Comparison of ENCODE assay signal across 11 cellular contexts in genomic region chr21:33212159-33212851, GRCh38. TPM values are rescaled to one million over a fixed set of nuclear protein-coding genes. Genes with fewer than 3 reads are reported as not detected.
DNase-seq lines count a peak whose midpoint lies in the region; ATAC-seq and TF ChIP-seq lines count a peak whose summit lies in the region.
"Had no signal": no experiment of that assay in that cellular context is flagged by ENCODE, and none has a peak within 500 bp of the region (broad histone marks: within the 10 kb centered on the region; RNA-seq: fewer than 3 reads in every experiment).

No MANE protein-coding gene starts in this region.

- intact Hi-C loops in OCI-LY7 (cut with micrococcal nuclease; ENCODE audit: unreplicated experiment) = no loop called here

- H3K36me3 ChIP-seq in OCI-LY7 (ENCODE audit: insufficient read depth, low read length) (no peaks in the 10 kb centered on the region; the same call in 1 of the 2 replicates), neuronal stem cell (replicated peaks in 1 of 2; ENCODE audit: control insufficient read depth in 2 of 2, insufficient read depth in 2 of 2, low read length in 2 of 2) (no peaks in the 10 kb centered on the region)

- H3K9ac ChIP-seq in neuronal stem cell (ENCODE audit: low read depth, low read length, poor library complexity) = no peak overlapping the region

- no peaks in the 10 kb centered on the region for H3K27me3 ChIP-seq in neuronal stem cell (ENCODE audit: control insufficient read depth in 3 of 3, insufficient read depth in 3 of 3, low read depth in 1 of 3, low read length in 3 of 3)

- no peaks in the 10 kb centered on the region for H3K79me1 ChIP-seq in neuronal stem cell (ENCODE audit: low read depth, low read length)

- CTCF ChIA-PET in OCI-LY7 (lab: Charles Lee; ENCODE audit: unreplicated experiment) = no interaction called here

- H2BK120ac ChIP-seq in neuronal stem cell (ENCODE audit: low read depth, low read length) = no peak overlapping the region

- POLR2A ChIA-PET in OCI-LY7 (lab: Charles Lee) = interaction anchor here (0.6 to 1.5 kb wide), 4 partner anchors 9 to 96 kb away, joined by 3 to 4 read pairs (median 3); partner anchors contain the start of gene IL10RB

- no peak overlapping the region for H3K18ac ChIP-seq in neuronal stem cell (ENCODE audit: low read length)

- H3K23ac ChIP-seq in neuronal stem cell (ENCODE audit: low read depth, low read length, poor library complexity) = no peak overlapping the region

- H3K9me3 ChIP-seq in OCI-LY7 (ENCODE audit: low read length) = peaks cover 18% of the 10 kb centered on the region
- H3K9me3 ChIP-seq in neuronal stem cell (replicated peaks in 1 of 2; ENCODE audit: control insufficient read depth in 2 of 2, insufficient read depth in 1 of 2, low read depth in 1 of 2, low read length in 2 of 2) = peaks cover 5 to 7% of the 10 kb centered on the region in 2 donors
- H3K9me3 ChIP-seq: mucosa of descending colon had no signal

- H4K91ac ChIP-seq in neuronal stem cell (ENCODE audit: low read depth, low read length, poor library complexity) = no peak overlapping the region

- H3K9me2 ChIP-seq in OCI-LY7 (ENCODE audit: insufficient read depth, low read length) = no peaks in the 10 kb centered on the region

- H3K27ac Mint-ChIP-seq in endothelial cell (ENCODE audit: unreplicated experiment) = peak overlapping the region; percentile 14

- no TSS peak for BruUV-seq in OCI-LY7 (replicated peaks; lab: Mats Ljungman, UMichigan)

- H3K36me3 Mint-ChIP-seq in endothelial cell (ENCODE audit: low read depth, unreplicated experiment) = peaks cover 3% of the 10 kb centered on the region

- no peak overlapping the region for H3K14ac ChIP-seq in neuronal stem cell (ENCODE audit: low read length)

- H3K4me1 ChIP-seq in OCI-LY7 (ENCODE audit: insufficient read depth, low read length, poor library complexity, severe bottlenecking) (peaks cover 79% of the 10 kb centered on the region), neuronal stem cell (ENCODE audit: control insufficient read depth in 2 of 2, insufficient read depth in 1 of 2, low read depth in 1 of 2, low read length in 2 of 2) (peaks cover 0 to 9% of the 10 kb centered on the region in 2 donors)

- no peak overlapping the region for H2BK15ac ChIP-seq in neuronal stem cell (ENCODE audit: low read length)

- TF ChIP-seq CTCF in GM12865 (IDR thresholded peaks at IDR 0.05; ENCODE audit: insufficient read depth, low read depth, low read length, missing control alignments) (no peak), OCI-LY7 (conservative IDR thresholded peaks at IDR 0.05; ENCODE audit: low read length) (no peak; the same call in 1 of the 2 replicates), endothelial cell (IDR thresholded peaks at IDR 0.05; ENCODE audit: unreplicated experiment) (no peak)

- peak overlapping the region; percentile 7 for H2AK5ac ChIP-seq in neuronal stem cell (ENCODE audit: low read depth, low read length)

- no peak overlapping the region for H2BK5ac ChIP-seq in neuronal stem cell (ENCODE audit: low read length)

- no peak overlapping the region for H2BK12ac ChIP-seq in neuronal stem cell (ENCODE audit: low read length)

- no peaks in the 10 kb centered on the region for H4K20me1 ChIP-seq in OCI-LY7 (ENCODE audit: insufficient read depth, low read length)

- WGBS in neuronal stem cell (ENCODE audit: extremely low coverage in 2 of 2, insufficient read length in 2 of 2, insufficient replicate concordance in 1 of 2), 2 donors = no CpG with 5 or more reads among the region's 8 CpGs

- H3K4me1 Mint-ChIP-seq in endothelial cell (ENCODE audit: unreplicated experiment) = peaks cover 28% of the 10 kb centered on the region

- peak; percentile 40 for DNase-seq in GM12865 (ENCODE audit: low read depth)
- DNase-seq in OCI-LY7 (ENCODE audit: low spot score) = peak; percentile 87
- no peak for DNase-seq in endothelial cell (ENCODE audit: low spot score)
- no peak for DNase-seq in neuronal stem cell (ENCODE audit: low spot score)
- DNase-seq in NCI-H2227 (lab: John Stamatoyannopoulos, UW; ENCODE audit: unreplicated experiment) = no peak
- no peak for DNase-seq in COR-L47 (lab: John Stamatoyannopoulos, UW)
- DNase-seq in activated CD4-positive, CD25-positive, alpha-beta regulatory T cell treated with anti-CD3 and anti-CD28 coated beads, Interleukin-2, amount 50 U/mL, for 72 hours = no peak
- DNase-seq: aorta, mucosa of descending colon, NCI-H774 had no signal

- no peak overlapping the region for H4K8ac ChIP-seq in neuronal stem cell (ENCODE audit: low read depth, low read length)

- H3K9me3 Mint-ChIP-seq in endothelial cell (ENCODE audit: unreplicated experiment) = no peaks in the 10 kb centered on the region

- H3K4ac ChIP-seq in neuronal stem cell (ENCODE audit: low read length) = no peak overlapping the region

- H3K79me2 ChIP-seq in OCI-LY7 (ENCODE audit: insufficient read depth, low read depth, low read length) = no peaks in the 10 kb centered on the region

- H3K4me3 ChIP-seq in GM12865 (ENCODE audit: low read depth, low read length) (no peak overlapping the region), OCI-LY7 (ENCODE audit: low read depth, low read length, poor library complexity, severe bottlenecking) (peak overlapping the region; percentile 14), neuronal stem cell (ENCODE audit: low read length in 2 of 2) (no peak overlapping the region)
- H3K4me3 ChIP-seq: mucosa of descending colon had no signal

- H3K27ac ChIP-seq in OCI-LY7 (ENCODE audit: low read depth, low read length, poor library complexity, severe bottlenecking) (peak overlapping the region; percentile 99), neuronal stem cell (replicated peaks; ENCODE audit: low read length) (no peak overlapping the region)

- H2AFZ ChIP-seq in OCI-LY7 (ENCODE audit: low read length) (peak overlapping the region; percentile 65; the same call in 1 of the 2 replicates), neuronal stem cell (ENCODE audit: low read length) (peak overlapping the region; percentile 76)

- H3K4me2 ChIP-seq in OCI-LY7 (ENCODE audit: low read length) (peak overlapping the region; percentile 62), neuronal stem cell (ENCODE audit: insufficient read depth, low read length, poor library complexity, severe bottlenecking) (no peak overlapping the region)

- no peak overlapping the region for H3K4me3 Mint-ChIP-seq in endothelial cell (ENCODE audit: unreplicated experiment)

- ATAC-seq in HG02623 (IDR thresholded peaks at IDR 0.05; ENCODE audit: unreplicated experiment) = no peak
- ATAC-seq: mucosa of descending colon had no signal

- peaks cover 3% of the 10 kb centered on the region for H3K27me3 Mint-ChIP-seq in endothelial cell (ENCODE audit: unreplicated experiment)

RNA-seq across cellular contexts. Expression of gene IFNAR2, which starts 17.4 kb away (rescaled TPM):
- total RNA-seq in OCI-LY7 (2014; rRNA removed; shearing (Covaris generic)) = 22.1 and 24.8 TPM in 2 replicates
- total RNA-seq in OCI-LY7 (2022) = 93.5 and 114 TPM in 2 replicates
- total RNA-seq in endothelial cell (ENCODE audit: unreplicated experiment) = 21.3 TPM
- 14.2 TPM for polyA plus RNA-seq in neuronal stem cell (2013, experiment 1 of 2)
- polyA plus RNA-seq in neuronal stem cell (2013, experiment 2 of 2) = 14.2 TPM

RNA-seq across cellular contexts. Expression of gene IL10RB, which starts 53.9 kb away (rescaled TPM):
- total RNA-seq in OCI-LY7 (2014; rRNA removed; shearing (Covaris generic)) = 44.3 and 48.0 TPM in 2 replicates
- total RNA-seq in OCI-LY7 (2022) (48.3 and 54.5 TPM in 2 replicates), endothelial cell (ENCODE audit: unreplicated experiment) (13.0 TPM)
- polyA plus RNA-seq in neuronal stem cell (2013, experiment 1 of 2) = 4.9 TPM
- polyA plus RNA-seq in neuronal stem cell (2013, experiment 2 of 2) = 4.9 TPM

Comparison
In these comparisons a context has a peak if more than half of its experiments do, and no peak if none do; other contexts are left out.
1. DNase-seq: peak in GM12865 (single experiment) and OCI-LY7 (single experiment); none in endothelial cell (single experiment), neuronal stem cell (single experiment), NCI-H2227 (single experiment), COR-L47 (single experiment) and activated CD4-positive, CD25-positive, alpha-beta regulatory T cell treated with anti-CD3 and anti-CD28 coated beads, Interleukin-2, amount 50 U/mL, for 72 hours (single experiment).